In genomic region chr17:29591737-29592624, GRCh38 we compare ENCODE assay signal across 1 cellular context.
TF ChIP-seq lines count a peak whose summit lies in the region.

No MANE protein-coding gene starts in this region.

TF ChIP-seq in HepG2, 621 proteins besides CTCF, POLR2A, EP300 and RAD21 (continued from another document and continues in another):
- TF ChIP-seq HNF1B (CRISPR knock-in tag; IDR thresholded peaks at IDR 0.05): peak; percentile 82; the same call in 1 of the 2 replicates
- TF ChIP-seq TFE3 (CRISPR knock-in tag; IDR thresholded peaks at IDR 0.05): no peak
- TF ChIP-seq ZBTB39 (CRISPR knock-in tag; IDR thresholded peaks at IDR 0.05): 0 out of 2 replicates have a peak, but pooled peaks have one; percentile 11
- 0 out of 2 replicates have a peak, but pooled peaks have one; percentile 4 for TF ChIP-seq RFXANK (CRISPR knock-in tag; IDR thresholded peaks at IDR 0.05)
- TF ChIP-seq KDM4B (CRISPR knock-in tag; IDR thresholded peaks at IDR 0.05): peak; percentile 37; the same call in 1 of the 2 replicates
- no peak for TF ChIP-seq ZNF713 (CRISPR knock-in tag; IDR thresholded peaks at IDR 0.05)
- no peak; the same call in 1 of the 2 replicates for TF ChIP-seq THRA (CRISPR knock-in tag; IDR thresholded peaks at IDR 0.05; ENCODE audit: borderline replicate concordance)
- no peak for TF ChIP-seq ZFP36L2 (CRISPR knock-in tag; IDR thresholded peaks at IDR 0.05)
- no peak for TF ChIP-seq DZIP1 (CRISPR knock-in tag; IDR thresholded peaks at IDR 0.05)
- 0 out of 2 replicates have a peak, but pooled peaks have one; percentile 39 for TF ChIP-seq RFXAP (CRISPR knock-in tag; IDR thresholded peaks at IDR 0.05; ENCODE audit: borderline replicate concordance)
- TF ChIP-seq ZNF614 (CRISPR knock-in tag; IDR thresholded peaks at IDR 0.05; ENCODE audit: borderline replicate concordance): no peak
- TF ChIP-seq ZNF747 (CRISPR knock-in tag; IDR thresholded peaks at IDR 0.05; ENCODE audit: borderline replicate concordance): 0 out of 2 replicates have a peak, but pooled peaks have one; percentile 25
- no peak for TF ChIP-seq PPARG (CRISPR knock-in tag; conservative IDR thresholded peaks at IDR 0.05)
- TF ChIP-seq ZNF619 (CRISPR knock-in tag; IDR thresholded peaks at IDR 0.05): no peak
- TF ChIP-seq SETDB1 (CRISPR knock-in tag; IDR thresholded peaks at IDR 0.05; ENCODE audit: borderline replicate concordance): no peak
- TF ChIP-seq ZNF749 (CRISPR knock-in tag; IDR thresholded peaks at IDR 0.05; ENCODE audit: borderline replicate concordance): no peak
- no peak for TF ChIP-seq ZNF549 (CRISPR knock-in tag; IDR thresholded peaks at IDR 0.05)
- TF ChIP-seq DDIT3 (CRISPR knock-in tag; IDR thresholded peaks at IDR 0.05): no peak
- TF ChIP-seq CENPX (CRISPR knock-in tag; IDR thresholded peaks at IDR 0.05): no peak
- TF ChIP-seq TSC22D2 (CRISPR knock-in tag; IDR thresholded peaks at IDR 0.05; ENCODE audit: borderline replicate concordance): no peak
- peak; percentile 78; the same call in 1 of the 2 replicates for TF ChIP-seq PHF21A (CRISPR knock-in tag; IDR thresholded peaks at IDR 0.05)
- TF ChIP-seq CEBPZ (IDR thresholded peaks at IDR 0.05; ENCODE audit: low read length): no peak
- peak; percentile 76 for TF ChIP-seq ZNF687 (CRISPR knock-in tag; IDR thresholded peaks at IDR 0.05)
- peak; percentile 88 to 92; a peak in 3 of 4 replicates for TF ChIP-seq HMGXB4 (CRISPR knock-in tag; IDR thresholded peaks at IDR 0.05; ENCODE audit: borderline replicate concordance in 1 of 2, low read depth in 1 of 2)
- TF ChIP-seq RXRA (CRISPR knock-in tag; IDR thresholded peaks at IDR 0.05): peak; percentile 51
- no peak for TF ChIP-seq ZBTB46 (CRISPR knock-in tag; IDR thresholded peaks at IDR 0.05; ENCODE audit: borderline replicate concordance)
- no peak for TF ChIP-seq EHMT2 (IDR thresholded peaks at IDR 0.05; ENCODE audit: borderline replicate concordance, low read depth, low read length)
- TF ChIP-seq POLR2AphosphoS2 (IDR thresholded peaks at IDR 0.05; ENCODE audit: low read depth, low read length): no peak
- peak; percentile 82 for TF ChIP-seq HDAC1 (CRISPR knock-in tag; IDR thresholded peaks at IDR 0.05)
- no peak for TF ChIP-seq CENPT (CRISPR knock-in tag; IDR thresholded peaks at IDR 0.05; ENCODE audit: low read depth)
